Comparison of ENCODE assay signal across 28 cellular contexts in the genomic region with DNA sequence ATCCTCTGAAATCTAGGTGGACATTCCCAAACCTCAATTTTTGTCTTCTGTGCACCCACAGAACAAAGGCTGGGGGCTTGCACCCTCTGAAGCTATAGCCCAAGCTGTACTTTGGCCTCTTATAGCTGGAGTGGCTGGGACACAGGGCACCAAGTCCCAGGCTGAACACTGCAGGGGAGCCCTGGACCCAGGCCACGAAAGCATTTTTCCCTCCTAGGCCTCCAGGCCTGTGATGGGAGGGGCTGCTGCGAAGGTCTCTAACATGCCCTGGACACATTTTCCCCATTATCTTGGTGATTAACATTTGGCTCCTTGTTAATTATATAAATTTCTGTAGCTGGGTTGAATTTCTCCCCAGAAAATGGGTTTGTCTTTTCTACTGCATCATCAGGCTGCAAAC.
"Had no signal": no experiment of that assay in that cellular context is flagged by ENCODE, and none has a peak within 500 bp of the region (broad histone marks: within the 10 kb centered on the region; RNA-seq: fewer than 3 reads in every experiment).

No MANE protein-coding gene starts in this region.

- H3K27me3 ChIP-seq: colonic mucosa, esophagus muscularis mucosa, esophagus squamous epithelium, foreskin keratinocyte, gastrocnemius medialis, gastroesophageal sphincter, heart left ventricle, heart right ventricle had no signal

- H3K9me3 ChIP-seq: colonic mucosa, esophagus squamous epithelium, gastrocnemius medialis, gastroesophageal sphincter had no signal

- ATAC-seq: effector memory CD8-positive, alpha-beta T cell; esophagus mucosa; foreskin keratinocyte; gastrocnemius medialis; gastroesophageal sphincter; heart left ventricle; heart right ventricle had no signal

- H3K36me3 ChIP-seq: colonic mucosa, esophagus muscularis mucosa, esophagus squamous epithelium, gastrocnemius medialis, gastroesophageal sphincter, heart left ventricle, heart right ventricle had no signal

- H3K4me1 ChIP-seq: colonic mucosa, esophagus muscularis mucosa, foreskin keratinocyte, gastrocnemius medialis, heart left ventricle, heart right ventricle had no signal

- H3K4me3 ChIP-seq: colonic mucosa, coronary artery, dorsolateral prefrontal cortex, esophagus muscularis mucosa, esophagus squamous epithelium, gastrocnemius medialis, gastroesophageal sphincter, heart left ventricle, heart right ventricle had no signal

- DNase-seq: colonic mucosa; cortex of kidney; dermis blood vessel endothelial cell; dorsolateral prefrontal cortex; effector CD4-positive, alpha-beta T cell; effector CD8-positive, alpha-beta T cell; effector memory CD4-positive, alpha-beta T cell; effector memory CD8-positive, alpha-beta T cell; endodermal cell; erythroblast; esophagus squamous epithelium; foreskin fibroblast; foreskin keratinocyte; foreskin melanocyte; gastrocnemius medialis; glutamatergic neuron; head of caudate nucleus; heart left ventricle; heart right ventricle had no signal

- H3K27ac ChIP-seq: colonic mucosa, coronary artery, dorsolateral prefrontal cortex, epithelial cell of prostate, esophagus muscularis mucosa, esophagus squamous epithelium, foreskin keratinocyte, gastrocnemius medialis, gastroesophageal sphincter, heart left ventricle, heart right ventricle had no signal

- FAIRE-seq: colon, endometrium, endothelial cell of umbilical vein, frontal cortex had no signal
